Comparison of ENCODE assay signal across 8 cellular contexts in the genomic region with DNA sequence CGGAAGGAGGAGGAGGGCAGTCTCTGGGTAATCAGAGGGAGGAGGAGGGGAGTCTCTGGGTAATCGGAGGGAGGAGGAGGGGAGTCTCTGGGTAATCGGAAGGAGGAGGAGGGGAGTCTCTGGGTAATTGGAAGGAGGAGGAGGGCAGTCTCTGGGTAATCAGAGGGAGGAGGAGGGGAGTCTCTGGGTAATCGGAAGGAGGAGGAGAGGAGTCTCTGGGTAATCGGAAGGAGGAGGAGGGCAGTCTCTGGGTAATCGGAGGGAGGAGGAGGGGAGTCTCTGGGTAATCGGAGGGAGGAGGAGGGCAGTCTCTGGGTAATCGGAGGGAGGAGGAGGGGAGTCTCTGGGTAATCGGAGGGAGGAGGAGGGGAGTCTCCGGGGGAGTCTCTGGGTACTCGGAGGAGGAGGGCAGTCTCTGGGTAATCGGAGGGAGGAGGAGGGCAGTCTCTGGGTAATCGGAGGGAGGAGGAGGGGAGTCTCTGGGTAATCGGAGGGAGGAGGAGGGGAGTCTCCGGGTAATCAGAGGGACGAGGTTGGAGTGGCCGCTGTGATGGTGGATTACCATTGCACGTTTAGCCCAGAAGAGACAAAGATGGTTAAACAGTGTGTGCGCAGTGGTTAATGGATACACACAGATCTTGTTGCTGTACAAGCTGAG. TPM values are rescaled to one million over a fixed set of nuclear protein-coding genes. Genes with fewer than 3 reads are reported as not detected.
DNase-seq lines count a peak whose midpoint lies in the region; ATAC-seq, FAIRE-seq and TF ChIP-seq lines count a peak whose summit lies in the region.
"Not testable (repeated sequence)": the region's sequence is repeated elsewhere in the genome, so short reads cannot be mapped to it uniquely, and the experiment has no call there.

No MANE protein-coding gene starts in this region.

- H3K4me2 ChIP-seq in endothelial cell of umbilical vein (ENCODE audit: insufficient read depth, low read length), result peak overlapping the region; percentile 27
- H3K4me2 ChIP-seq in mesendoderm (ENCODE audit: low read length), result not testable (repeated sequence)

- not testable (repeated sequence) for H3K4ac ChIP-seq in mesendoderm (ENCODE audit: low read depth, low read length)

- H2AFZ ChIP-seq in endothelial cell of umbilical vein (ENCODE audit: low read depth, low read length), result peak overlapping the region; percentile 4

- H3K18ac ChIP-seq in mesendoderm (ENCODE audit: low read length), result not testable (repeated sequence)

- not testable (repeated sequence) for H2BK15ac ChIP-seq in mesendoderm (replicated peaks; ENCODE audit: low read depth)

- ATAC-seq in body of pancreas (peak; percentile 2), heart right ventricle (peak in 1 of 8 donors; percentile 2)
- ATAC-seq in psoas muscle, result not testable (repeated sequence)

- H2BK120ac ChIP-seq in mesendoderm (ENCODE audit: low read depth, low read length), result not testable (repeated sequence)

- H3K79me2 ChIP-seq in endothelial cell of umbilical vein (ENCODE audit: control insufficient read depth, insufficient read depth, low read length), result peaks cover 23% of the 10 kb centered on the region
- not testable (repeated sequence) for H3K79me2 ChIP-seq in mesendoderm (ENCODE audit: control insufficient read depth, insufficient read depth, low read length)

- H3K9ac ChIP-seq in endothelial cell of umbilical vein (replicated peaks; ENCODE audit: extremely low read depth, insufficient read depth, low read length) (peak overlapping the region; percentile 7), mesendoderm (ENCODE audit: low read length) (peak overlapping the region; percentile 41)

- peak overlapping the region; percentile 23 for H3K4me3 ChIP-seq in AG09309 (ENCODE audit: control insufficient read depth, low read depth, low read length)
- H3K4me3 ChIP-seq in Peyer's patch, result peak overlapping the region in 2 of 4 donors; percentile 36 to 37
- not testable (repeated sequence) for H3K4me3 ChIP-seq in body of pancreas; endothelial cell of umbilical vein (replicated peaks in 1 of 3; ENCODE audit: insufficient read depth in 1 of 3, low read depth in 1 of 3, low read length in 3 of 3); mesendoderm (ENCODE audit: low read length)
- peak overlapping the region in 9 of 10 donors; percentile 3 to 43 (median 27) for H3K4me3 ChIP-seq in heart right ventricle
- H3K4me3 ChIP-seq in psoas muscle, result peak overlapping the region; percentile 16
- peak overlapping the region; percentile 23 to 24 for H3K4me3 ChIP-seq in tibial artery

- H3K36me3 ChIP-seq in Peyer's patch; body of pancreas (replicated peaks in 1 of 2; ENCODE audit: insufficient read depth in 1 of 2, low read depth in 2 of 2); endothelial cell of umbilical vein (ENCODE audit: control insufficient read depth in 2 of 2, extremely low read depth in 1 of 2, insufficient read depth in 2 of 2, low read length in 2 of 2); mesendoderm (ENCODE audit: control insufficient read depth, insufficient read depth, low read length): not testable (repeated sequence)
- H3K36me3 ChIP-seq in heart right ventricle (peaks cover 0 to 13% (median 4%) of the 10 kb centered on the region in 9 donors), psoas muscle (ENCODE audit: insufficient read depth in 1 of 2, low read depth in 1 of 2) (peaks cover 0 to 12% of the 10 kb centered on the region in 2 donors), tibial artery (peaks cover 0 to 19% (median 0%) of the 10 kb centered on the region in 3 donors)

- not testable (repeated sequence) for H4K20me1 ChIP-seq in endothelial cell of umbilical vein (replicated peaks; ENCODE audit: control insufficient read depth, extremely low read depth, insufficient read depth, low read length)

- H3K4me1 ChIP-seq in Peyer's patch (peaks cover 0 to 13% (median 0%) of the 10 kb centered on the region in 4 donors), heart right ventricle (peaks cover 9 to 28% (median 22%) of the 10 kb centered on the region in 9 donors), psoas muscle (peaks cover 12% of the 10 kb centered on the region), tibial artery (peaks cover 3 to 25% (median 15%) of the 10 kb centered on the region in 4 donors)
- H3K4me1 ChIP-seq in body of pancreas; endothelial cell of umbilical vein (ENCODE audit: control insufficient read depth, extremely low read depth, insufficient read depth, low read length); mesendoderm (ENCODE audit: control insufficient read depth, low read depth, low read length): not testable (repeated sequence)

- not testable (repeated sequence) for H3K9me3 ChIP-seq in Peyer's patch; body of pancreas; endothelial cell of umbilical vein (replicated peaks; ENCODE audit: control insufficient read depth, insufficient read depth, low read length); heart right ventricle; psoas muscle; tibial artery

- POLR2A ChIA-PET in endothelial cell of umbilical vein (lab: Charles Lee), result interaction anchor here (1.2 kb wide), 1 partner anchor 38 kb away, joined by 4 read pairs; a partner anchor contains a TSS

- not testable (repeated sequence) for H4K5ac ChIP-seq in mesendoderm (ENCODE audit: low read length)

- FAIRE-seq in endothelial cell of umbilical vein (lab: Jason Lieb, UNC), result not testable (repeated sequence)

- peak overlapping the region; percentile 84 for H3K56ac ChIP-seq in mesendoderm (ENCODE audit: low read length)

- not testable (repeated sequence) for H3K9me1 ChIP-seq in endothelial cell of umbilical vein (replicated peaks; ENCODE audit: control insufficient read depth, extremely low read depth, insufficient read depth, low read length)

- H3K23ac ChIP-seq in mesendoderm (ENCODE audit: low read length), result not testable (repeated sequence)

- TF ChIP-seq CTCF in AG09309 (IDR thresholded peaks at IDR 0.05; ENCODE audit: control insufficient read depth, insufficient read depth, low read depth, low read length, missing control alignments); Peyer's patch (IDR thresholded peaks at IDR 0.05); body of pancreas (IDR thresholded peaks at IDR 0.05); endothelial cell of umbilical vein (IDR thresholded peaks at IDR 0.05; ENCODE audit: extremely low read depth in 1 of 2, insufficient read depth in 1 of 2, low read depth in 1 of 2, low read length in 2 of 2); heart right ventricle (IDR thresholded peaks at IDR 0.05); psoas muscle (IDR thresholded peaks at IDR 0.05); tibial artery (IDR thresholded peaks at IDR 0.05): not testable (repeated sequence)

- not testable (repeated sequence) for DNase-seq in AG09309 (ENCODE audit: low read depth); Peyer's patch; body of pancreas; endothelial cell of umbilical vein (ENCODE audit: low read depth, low spot score); heart right ventricle; mesendoderm; psoas muscle; tibial artery

- 51 to 56% methylated on average over 14 to 18 of the region's 19 CpGs for WGBS in body of pancreas, 2 donors
- 28 to 43% methylated on average over 18 to 19 of the region's 19 CpGs for WGBS in heart right ventricle, 2 donors
- no CpG with 5 or more reads among the region's 19 CpGs for WGBS in mesendoderm (ENCODE audit: extremely low coverage, insufficient coverage, low lambda C conversion rate)
- WGBS in psoas muscle, 3 donors, result 55 to 64% (median 57%) methylated on average over 17 to 19 of the region's 19 CpGs

- not testable (repeated sequence) for H2BK5ac ChIP-seq in mesendoderm (ENCODE audit: low read length)

- H3K79me1 ChIP-seq in mesendoderm (ENCODE audit: low read length), result not testable (repeated sequence)

- not testable (repeated sequence) for TF ChIP-seq POLR2A in Peyer's patch (IDR thresholded peaks at IDR 0.05); body of pancreas (IDR thresholded peaks at IDR 0.05); endothelial cell of umbilical vein (IDR thresholded peaks at IDR 0.05; ENCODE audit: low read depth, low read length)

- H3K27me3 ChIP-seq in Peyer's patch; body of pancreas; endothelial cell of umbilical vein (ENCODE audit: control insufficient read depth in 2 of 2, insufficient read depth in 2 of 2, low read length in 2 of 2); heart right ventricle; mesendoderm (ENCODE audit: insufficient read depth, low read length, poor library complexity); psoas muscle (ENCODE audit: insufficient read depth in 3 of 3, low read length in 2 of 3); tibial artery: not testable (repeated sequence)

- H3K27ac ChIP-seq in Peyer's patch (peak overlapping the region; percentile 52 to 77 (median 63)), body of pancreas (peak overlapping the region in 3 of 4 donors; percentile 50 to 74 (median 62)), endothelial cell of umbilical vein (ENCODE audit: insufficient read depth, low read depth, low read length) (peak overlapping the region; percentile 18), heart right ventricle (peak overlapping the region; percentile 49 to 89 (median 76)), tibial artery (peak overlapping the region; percentile 73 to 78)
- not testable (repeated sequence) for H3K27ac ChIP-seq in mesendoderm (ENCODE audit: low read depth, low read length); psoas muscle

- not testable (repeated sequence) for H4K8ac ChIP-seq in mesendoderm (ENCODE audit: low read depth, low read length)

- dilution Hi-C loops in endothelial cell of umbilical vein (cut with MboI; ENCODE audit: extremely low pct_ligation_motif_present, low sequenced_read_pairs), result not testable (repeated sequence)

- not testable (repeated sequence) for BruUV-seq in endothelial cell of umbilical vein (replicated peaks; lab: Mats Ljungman, UMichigan)

- CTCF ChIA-PET in endothelial cell of umbilical vein (lab: Charles Lee), result interaction anchor here (0.6 to 1.5 kb wide), 10 partner anchors 9 to 73 kb away, joined by 3 to 12 read pairs (median 6); a partner anchor contains a TSS

- not testable (repeated sequence) for H2AK5ac ChIP-seq in mesendoderm (ENCODE audit: low read length)

- intact Hi-C loops in body of pancreas (cut with DNase I); tibial artery (cut with DNase I; ENCODE audit: low total_unique reads): not testable (repeated sequence)
- intact Hi-C loops in endothelial cell of umbilical vein (cut with micrococcal nuclease) (loop anchor here (1.0 kb wide), 2 partner anchors 18 to 49 kb away; no protein-coding TSS in a partner anchor), heart right ventricle (cut with DNase I) (loop anchor here in 1 of 10 donors (5.0 kb wide), 1 partner anchor 38 kb away; a partner anchor contains a TSS), psoas muscle (cut with DNase I) (loop anchor here in 1 of 2 donors (5.0 kb wide), 1 partner anchor 33 kb away; no protein-coding TSS in a partner anchor)

RNA-seq across cellular contexts. Expression of a gene that starts 19.1 kb away (rescaled TPM):
- total RNA-seq in Peyer's patch (10 to 100 TPM; 21.0 to 42.7 (median 31.7) TPM), body of pancreas (10 to 100 TPM; 17.4 to 93.3 TPM), endothelial cell of umbilical vein (41.4 and 44.2 TPM in 2 replicates), heart right ventricle (10 to 100 TPM; 16.7 to 37.9 (median 24.8) TPM), psoas muscle (10 to 100 TPM; 15.8 to 21.1 (median 20.3) TPM)
- polyA plus RNA-seq in endothelial cell of umbilical vein (46.8 and 60.8 TPM in 2 replicates), heart right ventricle (10 to 100 TPM; 31.4 to 55.5 TPM), psoas muscle (10 to 100 TPM; 11.8 to 26.0 (median 15.4) TPM)
- 25.5 and 29.4 TPM in 2 replicates for polyA plus RNA-seq in endothelial cell of umbilical vein (2011; cell fraction: cytosol; rRNA removed)
- 97.3 and 123 TPM in 2 replicates for polyA plus RNA-seq in endothelial cell of umbilical vein (2011; cell fraction: nucleus; rRNA removed)
- 30.6 and 40.9 TPM in 2 replicates for polyA plus RNA-seq in endothelial cell of umbilical vein (2012)
- 36.8 and 48.9 TPM in 2 replicates for polyA minus RNA-seq in endothelial cell of umbilical vein
- polyA minus RNA-seq in endothelial cell of umbilical vein (2011; cell fraction: cytosol; rRNA and poly(A)+ RNA removed), result 20.9 TPM
- 30.5 and 43.9 TPM in 2 replicates for polyA minus RNA-seq in endothelial cell of umbilical vein (2011; cell fraction: nucleus; rRNA and poly(A)+ RNA removed)
- 19.8 TPM for polyA plus RNA-seq in mesendoderm (2013, experiment 1 of 2)
- 19.4 TPM for polyA plus RNA-seq in mesendoderm (2013, experiment 2 of 2)

RNA-seq across cellular contexts. Expression of a gene that starts 27.3 kb away (rescaled TPM):
- total RNA-seq in Peyer's patch (100 to 1,000 TPM; 161 to 474 (median 254) TPM), body of pancreas (10 to 100 TPM; 15.6 to 26.4 TPM), endothelial cell of umbilical vein (0.12 TPM in 1 of 2 replicates, not detected in the other), heart right ventricle (1 to 10 TPM in 1 of 10 donors, under 1 TPM in 5, not detected in 4; 0.05 to 2.3 (median 0.19) TPM), psoas muscle (under 1 TPM in 3 of 4 donors, not detected in 1; 0.09 to 0.59 (median 0.46) TPM)
- polyA plus RNA-seq in endothelial cell of umbilical vein (0.23 and 0.32 TPM in 2 replicates), heart right ventricle (under 1 TPM; 0.13 to 0.37 TPM), psoas muscle (under 1 TPM; 0.10 to 0.15 (median 0.10) TPM)
- polyA plus RNA-seq in endothelial cell of umbilical vein (2011; cell fraction: cytosol; rRNA removed), result 0.03 TPM in 1 of 2 replicates, not detected in the other
- 0.80 and 2.0 TPM in 2 replicates for polyA plus RNA-seq in endothelial cell of umbilical vein (2011; cell fraction: nucleus; rRNA removed)
- polyA plus RNA-seq in endothelial cell of umbilical vein (2012), result 0.08 and 0.18 TPM in 2 replicates
- polyA minus RNA-seq in endothelial cell of umbilical vein, result 0.47 TPM in 1 of 2 replicates, not detected in the other
- polyA minus RNA-seq in endothelial cell of umbilical vein (2011; cell fraction: cytosol; rRNA and poly(A)+ RNA removed), result not detected
- polyA minus RNA-seq in endothelial cell of umbilical vein (2011; cell fraction: nucleus; rRNA and poly(A)+ RNA removed), result 0.43 TPM in 1 of 2 replicates, not detected in the other
- polyA plus RNA-seq in mesendoderm (2013, experiment 1 of 2), result 4.0 TPM
- polyA plus RNA-seq in mesendoderm (2013, experiment 2 of 2), result 4.3 TPM

RNA-seq across cellular contexts. Expression of a gene that starts 37.9 kb away (rescaled TPM):
- total RNA-seq in Peyer's patch, result 100 to 1,000 TPM; 130 to 157 (median 137) TPM
- 100 to 1,000 TPM in 1 of 2 donors, 10 to 100 TPM in 1; 97.8 to 153 TPM for total RNA-seq in body of pancreas
- 143 and 144 TPM in 2 replicates for total RNA-seq in endothelial cell of umbilical vein
- 198 and 276 TPM in 2 replicates for polyA plus RNA-seq in endothelial cell of umbilical vein
- polyA plus RNA-seq in endothelial cell of umbilical vein (2011; cell fraction: cytosol; rRNA removed), result 113 and 158 TPM in 2 replicates
- polyA plus RNA-seq in endothelial cell of umbilical vein (2011; cell fraction: nucleus; rRNA removed), result 133 and 164 TPM in 2 replicates
- polyA plus RNA-seq in endothelial cell of umbilical vein (2012), result 131 and 195 TPM in 2 replicates
- 102 and 123 TPM in 2 replicates for polyA minus RNA-seq in endothelial cell of umbilical vein
- polyA minus RNA-seq in endothelial cell of umbilical vein (2011; cell fraction: cytosol; rRNA and poly(A)+ RNA removed), result 64.9 TPM
- polyA minus RNA-seq in endothelial cell of umbilical vein (2011; cell fraction: nucleus; rRNA and poly(A)+ RNA removed), result 31.1 and 63.8 TPM in 2 replicates
- 100 to 1,000 TPM; 118 to 221 (median 153) TPM for total RNA-seq in heart right ventricle
- polyA plus RNA-seq in heart right ventricle, result 100 to 1,000 TPM in 1 of 2 donors, 10 to 100 TPM in 1; 37.4 to 189 TPM
- 31.3 TPM for polyA plus RNA-seq in mesendoderm (2013, experiment 1 of 2)
- 31.7 TPM for polyA plus RNA-seq in mesendoderm (2013, experiment 2 of 2)
- total RNA-seq in psoas muscle, result 100 to 1,000 TPM; 103 to 145 (median 113) TPM
- 100 to 1,000 TPM; 105 to 181 (median 105) TPM for polyA plus RNA-seq in psoas muscle

RNA-seq across cellular contexts. Expression of a gene that starts 54.4 kb away (rescaled TPM):
- 100 to 1,000 TPM in 3 of 4 donors, 10 to 100 TPM in 1; 82.3 to 143 (median 111) TPM for total RNA-seq in Peyer's patch
- total RNA-seq in body of pancreas, result 10 to 100 TPM; 50.8 to 65.6 TPM
- total RNA-seq in endothelial cell of umbilical vein, result 51.9 and 52.3 TPM in 2 replicates
- polyA plus RNA-seq in endothelial cell of umbilical vein, result 70.9 and 104 TPM in 2 replicates
- 32.3 and 43.8 TPM in 2 replicates for polyA plus RNA-seq in endothelial cell of umbilical vein (2011; cell fraction: cytosol; rRNA removed)
- polyA plus RNA-seq in endothelial cell of umbilical vein (2011; cell fraction: nucleus; rRNA removed), result 60.1 and 68.6 TPM in 2 replicates
- 46.1 and 72.9 TPM in 2 replicates for polyA plus RNA-seq in endothelial cell of umbilical vein (2012)
- 9.2 and 17.6 TPM in 2 replicates for polyA minus RNA-seq in endothelial cell of umbilical vein
- polyA minus RNA-seq in endothelial cell of umbilical vein (2011; cell fraction: cytosol; rRNA and poly(A)+ RNA removed), result 6.0 TPM
- polyA minus RNA-seq in endothelial cell of umbilical vein (2011; cell fraction: nucleus; rRNA and poly(A)+ RNA removed), result 8.4 and 15.1 TPM in 2 replicates
- total RNA-seq in heart right ventricle, result 10 to 100 TPM; 20.4 to 52.4 (median 30.0) TPM
- polyA plus RNA-seq in heart right ventricle, result 100 to 1,000 TPM in 1 of 2 donors, 10 to 100 TPM in 1; 56.0 to 187 TPM
- 24.9 TPM for polyA plus RNA-seq in mesendoderm (2013, experiment 1 of 2)
- 26.3 TPM for polyA plus RNA-seq in mesendoderm (2013, experiment 2 of 2)
- total RNA-seq in psoas muscle, result 10 to 100 TPM in 3 of 4 donors, 1 to 10 TPM in 1; 9.9 to 15.9 (median 10.8) TPM
- polyA plus RNA-seq in psoas muscle, result 10 to 100 TPM; 19.2 to 28.1 (median 20.3) TPM

Comparison
In these comparisons a context has a peak if more than half of its experiments do, and no peak if none do; other contexts are left out.
1. RNA of a gene that starts 27.3 kb away (total RNA-seq): 161 to 474 TPM in Peyer's patch; 15.6 to 26.4 TPM in body of pancreas, 0.09 to 0.59 TPM in psoas muscle, 0.05 to 2.3 TPM in heart right ventricle and 0.12 TPM in endothelial cell of umbilical vein; every median in the first group is over 4 times any median in the second.